ENCODE assay signal across 1 cellular context in genomic region chr6:129659590-129660345, GRCh38.
TF ChIP-seq lines count a peak whose summit lies in the region.

No MANE protein-coding gene starts in this region.

TF ChIP-seq in K562, 482 proteins besides CTCF, POLR2A, EP300 and RAD21 (continued from another document and continues in another):
- TF ChIP-seq RNF219 (CRISPR knock-in tag; IDR thresholded peaks at IDR 0.05) (no peak), GMEB1 (CRISPR knock-in tag; IDR thresholded peaks at IDR 0.05) (no peak), RB1 (IDR thresholded peaks at IDR 0.05; ENCODE audit: low read depth) (0 out of 2 replicates have a peak, but pooled peaks have one; percentile 12), ETV1 (tag; conservative IDR thresholded peaks at IDR 0.05; ENCODE audit: low read depth) (no peak), ARID3A (IDR thresholded peaks at IDR 0.05; ENCODE audit: borderline replicate concordance, low read depth, low read length) (peak; percentile 72; the same call in 1 of the 2 replicates), MEF2D (tag; conservative IDR thresholded peaks at IDR 0.05; ENCODE audit: low read depth) (0 out of 2 replicates have a peak, but pooled peaks have one; percentile 10), SIN3B (IDR thresholded peaks at IDR 0.05; ENCODE audit: low read depth) (no peak), RBM22 (IDR thresholded peaks at IDR 0.05; ENCODE audit: low read depth, low read length, poor library complexity, severe bottlenecking) (no peak), KLF10 (CRISPR knock-in tag; IDR thresholded peaks at IDR 0.05) (no peak), NFE2 (IDR thresholded peaks at IDR 0.05; ENCODE audit: low read depth) (peak; percentile 55; the same call in 1 of the 2 replicates), NFXL1 (CRISPR knock-in tag; IDR thresholded peaks at IDR 0.05) (no peak), ETS2 (tag; IDR thresholded peaks at IDR 0.05; ENCODE audit: borderline replicate concordance, poor library complexity, severe bottlenecking) (no peak), ZNF253 (CRISPR knock-in tag; conservative IDR thresholded peaks at IDR 0.05) (no peak), FUS (optimal IDR thresholded peaks at IDR 0.05; ENCODE audit: low read depth, low read length) (no peak), MTA1 (IDR thresholded peaks at IDR 0.05; ENCODE audit: borderline replicate concordance) (no peak; the same call in 1 of the 2 replicates), MED1 (CRISPR knock-in tag; IDR thresholded peaks at IDR 0.05; ENCODE audit: borderline replicate concordance) (no peak), ZNF764 (CRISPR knock-in tag; IDR thresholded peaks at IDR 0.05; ENCODE audit: low read depth) (no peak), NR4A1 (CRISPR knock-in tag; IDR thresholded peaks at IDR 0.05) (no peak), NR4A1 (tag; IDR thresholded peaks at IDR 0.05) (peak; percentile 52; the same call in 1 of the 2 replicates), CBFB (CRISPR knock-in tag; IDR thresholded peaks at IDR 0.05) (no peak), SAFB2 (IDR thresholded peaks at IDR 0.05; ENCODE audit: borderline replicate concordance, low read depth, low read length, severe bottlenecking) (no peak), RERE (CRISPR knock-in tag; IDR thresholded peaks at IDR 0.05; ENCODE audit: borderline replicate concordance) (no peak), ZBTB9 (CRISPR knock-in tag; IDR thresholded peaks at IDR 0.05) (no peak), ZBTB33 (CRISPR knock-in tag; IDR thresholded peaks at IDR 0.05) (no peak), ESRRB (CRISPR knock-in tag; IDR thresholded peaks at IDR 0.05; ENCODE audit: borderline replicate concordance) (no peak), TCF3 (CRISPR knock-in tag; IDR thresholded peaks at IDR 0.05) (peak; percentile 58; the same call in 1 of the 2 replicates), ELK3 (CRISPR knock-in tag; IDR thresholded peaks at IDR 0.05) (no peak), ZNF830 (CRISPR knock-in tag; IDR thresholded peaks at IDR 0.05) (no peak), CGGBP1 (CRISPR knock-in tag; IDR thresholded peaks at IDR 0.05) (no peak), ZNF133 (CRISPR knock-in tag; IDR thresholded peaks at IDR 0.05) (no peak), ZBTB2 (IDR thresholded peaks at IDR 0.05) (no peak), CREB3 (tag; conservative IDR thresholded peaks at IDR 0.05; ENCODE audit: low read depth) (peak; percentile 83), E2F8 (IDR thresholded peaks at IDR 0.05; ENCODE audit: low read depth, partially characterized antibody) (no peak), CHCHD3 (CRISPR knock-in tag; IDR thresholded peaks at IDR 0.05) (no peak)
